16 cellular contexts compared by ENCODE assay signal in genomic region chr12:107352347-107353081, GRCh38.
DNase-seq lines count a peak whose midpoint lies in the region; ATAC-seq and TF ChIP-seq lines count a peak whose summit lies in the region.
"Had no signal": no experiment of that assay in that cellular context is flagged by ENCODE, and none has a peak within 500 bp of the region (broad histone marks: within the 10 kb centered on the region; RNA-seq: fewer than 3 reads in every experiment).

No MANE protein-coding gene starts in this region.

- peak overlapping the region; percentile 45 for H3K4me3 Mint-ChIP-seq in activated CD4-positive, alpha-beta T cell treated with anti-CD3 and anti-CD28 coated beads for 36 hours
- no peak overlapping the region for H3K4me3 Mint-ChIP-seq in activated naive CD4-positive, alpha-beta T cell treated with anti-CD3 and anti-CD28 coated beads, Interleukin-2, amount 10 ng/mL, durations not matched to agents 7 days and 5 days
- peak overlapping the region in 9 of 10 donors; percentile 0 to 68 (median 40) for H3K4me3 Mint-ChIP-seq in naive thymus-derived CD4-positive, alpha-beta T cell
- H3K4me3 Mint-ChIP-seq: nephron progenitor cell had no signal

- H3K27ac Mint-ChIP-seq in activated CD4-positive, alpha-beta T cell treated with anti-CD3 and anti-CD28 coated beads for 36 hours: peak overlapping the region; percentile 79
- peak overlapping the region; percentile 4 for H3K27ac Mint-ChIP-seq in activated naive CD4-positive, alpha-beta T cell treated with anti-CD3 and anti-CD28 coated beads, Interleukin-2, amount 10 ng/mL, durations not matched to agents 7 days and 5 days
- peak overlapping the region; percentile 14 to 78 (median 60) for H3K27ac Mint-ChIP-seq in naive thymus-derived CD4-positive, alpha-beta T cell
- H3K27ac Mint-ChIP-seq: nephron progenitor cell had no signal

- H3K27me3 Mint-ChIP-seq in activated CD4-positive, alpha-beta T cell treated with anti-CD3 and anti-CD28 coated beads for 36 hours: no peaks in the 10 kb centered on the region
- H3K27me3 Mint-ChIP-seq in activated naive CD4-positive, alpha-beta T cell treated with anti-CD3 and anti-CD28 coated beads, Interleukin-2, amount 10 ng/mL, durations not matched to agents 7 days and 5 days: no peaks in the 10 kb centered on the region
- no peaks in the 10 kb centered on the region for H3K27me3 Mint-ChIP-seq in naive thymus-derived CD4-positive, alpha-beta T cell

- H3K9me2 ChIP-seq in GM23248 (ENCODE audit: insufficient read depth): no peaks in the 10 kb centered on the region

- peak; percentile 56 for DNase-seq in activated CD4-positive, alpha-beta T cell treated with anti-CD3 and anti-CD28 coated beads for 36 hours
- DNase-seq in activated CD4-positive, alpha-beta T cell treated with anti-CD3 and anti-CD28 coated beads, Interleukin-2, amount 50 U/mL, for 1 hour: no peak
- DNase-seq in KBM-7 (peak; percentile 23), ovary (no peak), SKM-1 (lab: John Stamatoyannopoulos, UW; ENCODE audit: unreplicated experiment) (no peak), GM23248 (no peak)
- no peak for DNase-seq in activated naive CD4-positive, alpha-beta T cell treated with anti-CD3 and anti-CD28 coated beads, Interleukin-2, amount 10 ng/mL, durations not matched to agents 7 days and 5 days
- peak in 2 of 9 donors; percentile 10 to 54 for DNase-seq in naive thymus-derived CD4-positive, alpha-beta T cell
- DNase-seq: DND-41; effector CD4-positive, alpha-beta T cell; foreskin melanocyte; kidney; NCI-H524; nephron progenitor cell; WERI-Rb-1 had no signal

- no peak for TF ChIP-seq POLR2A in ovary (IDR thresholded peaks at IDR 0.05)

- H2AFZ ChIP-seq in GM23248: no peak overlapping the region

- H3K36me3 ChIP-seq in naive thymus-derived CD4-positive, alpha-beta T cell (ENCODE audit: control insufficient read depth in 2 of 3, insufficient read depth in 3 of 3, low read length in 3 of 3): no peaks in the 10 kb centered on the region
- H3K36me3 ChIP-seq in ovary (no peaks in the 10 kb centered on the region), GM23248 (ENCODE audit: low read depth) (no peaks in the 10 kb centered on the region)
- H3K36me3 ChIP-seq: vagina, WERI-Rb-1 had no signal

- no peak overlapping the region for H3K4me2 ChIP-seq in GM23248 (ENCODE audit: unreplicated experiment)

- no peaks in the 10 kb centered on the region for H4K20me1 ChIP-seq in GM23248 (ENCODE audit: insufficient read depth)

- intact Hi-C loops in activated CD4-positive, alpha-beta T cell treated with anti-CD3 and anti-CD28 coated beads for 36 hours (cut with DNase I, micrococcal nuclease): loop anchor here (1.0 to 2.0 kb wide), 2 partner anchors 16 to 32 kb away; no protein-coding TSS in a partner anchor
- intact Hi-C loops in naive thymus-derived CD4-positive, alpha-beta T cell (cut with micrococcal nuclease): loop anchor here in 1 of 2 donors (1.0 to 2.0 kb wide), 2 partner anchors 16 kb away; no protein-coding TSS in a partner anchor
- intact Hi-C loops in ovary (cut with DNase I): no loop called here

- no peak for TF ChIP-seq EP300 in ovary (IDR thresholded peaks at IDR 0.05)

- peaks cover 54% of the 10 kb centered on the region for H3K4me1 Mint-ChIP-seq in activated CD4-positive, alpha-beta T cell treated with anti-CD3 and anti-CD28 coated beads for 36 hours
- H3K4me1 Mint-ChIP-seq in activated naive CD4-positive, alpha-beta T cell treated with anti-CD3 and anti-CD28 coated beads, Interleukin-2, amount 10 ng/mL, durations not matched to agents 7 days and 5 days: peaks cover 62% of the 10 kb centered on the region
- peaks cover 31 to 73% (median 66%) of the 10 kb centered on the region in 7 donors for H3K4me1 Mint-ChIP-seq in naive thymus-derived CD4-positive, alpha-beta T cell
- H3K4me1 Mint-ChIP-seq: nephron progenitor cell had no signal

- H3K27ac ChIP-seq in naive thymus-derived CD4-positive, alpha-beta T cell (ENCODE audit: low read depth, low read length): no peak overlapping the region
- H3K27ac ChIP-seq in ovary: no peak overlapping the region
- H3K27ac ChIP-seq in GM23248: no peak overlapping the region
- H3K27ac ChIP-seq: vagina, WERI-Rb-1 had no signal

- POLR2A ChIA-PET in activated CD4-positive, alpha-beta T cell treated with anti-CD3 and anti-CD28 coated beads for 36 hours (lab: Charles Lee): no interaction called here
- POLR2A ChIA-PET in naive thymus-derived CD4-positive, alpha-beta T cell (lab: Charles Lee): interaction anchor here (1.3 kb wide), 1 partner anchor 10 kb away, joined by 3 read pairs; no protein-coding TSS in a partner anchor

- no peak overlapping the region for H3K4me3 ChIP-seq in naive thymus-derived CD4-positive, alpha-beta T cell (ENCODE audit: low read length)
- no peak overlapping the region for H3K4me3 ChIP-seq in ovary
- no peak overlapping the region for H3K4me3 ChIP-seq in GM23248
- H3K4me3 ChIP-seq: vagina had no signal

- ATAC-seq in activated CD4-positive, alpha-beta T cell treated with anti-CD3 and anti-CD28 coated beads for 36 hours: peak; percentile 83
- peak; percentile 51 for ATAC-seq in naive thymus-derived CD4-positive, alpha-beta T cell

- no peaks in the 10 kb centered on the region for H3K9me3 ChIP-seq in naive thymus-derived CD4-positive, alpha-beta T cell (ENCODE audit: control insufficient read depth in 2 of 3, low read length in 3 of 3)
- H3K9me3 ChIP-seq in ovary (no peaks in the 10 kb centered on the region), GM23248 (ENCODE audit: low read depth) (no peaks in the 10 kb centered on the region)
- H3K9me3 ChIP-seq: vagina had no signal

- H3K27me3 ChIP-seq in naive thymus-derived CD4-positive, alpha-beta T cell (ENCODE audit: control insufficient read depth in 2 of 2, insufficient read depth in 2 of 2, low read length in 2 of 2): no peaks in the 10 kb centered on the region
- no peaks in the 10 kb centered on the region for H3K27me3 ChIP-seq in ovary
- 0 out of 2 replicates have a peak, but pooled peaks cover 3% of the 10 kb centered on the region for H3K27me3 ChIP-seq in GM23248 (replicated peaks; ENCODE audit: insufficient read depth)
- H3K27me3 ChIP-seq: vagina had no signal

- peaks cover 4% of the 10 kb centered on the region for H3K36me3 Mint-ChIP-seq in activated CD4-positive, alpha-beta T cell treated with anti-CD3 and anti-CD28 coated beads for 36 hours (ENCODE audit: low read depth)
- H3K36me3 Mint-ChIP-seq in activated naive CD4-positive, alpha-beta T cell treated with anti-CD3 and anti-CD28 coated beads, Interleukin-2, amount 10 ng/mL, durations not matched to agents 7 days and 5 days: peaks cover 15% of the 10 kb centered on the region
- H3K36me3 Mint-ChIP-seq in naive thymus-derived CD4-positive, alpha-beta T cell: peaks cover 0 to 8% (median 3%) of the 10 kb centered on the region in 5 donors

- H3K4me1 ChIP-seq in naive thymus-derived CD4-positive, alpha-beta T cell (ENCODE audit: control insufficient read depth in 2 of 2, insufficient read depth in 2 of 2, low read length in 2 of 2): peaks cover 14 to 29% of the 10 kb centered on the region in 2 donors
- no peaks in the 10 kb centered on the region for H3K4me1 ChIP-seq in ovary (ENCODE audit: insufficient read depth)
- H3K4me1 ChIP-seq in GM23248 (ENCODE audit: insufficient read depth): peaks cover 7% of the 10 kb centered on the region

- peaks cover 14% of the 10 kb centered on the region; the same call in 1 of the 2 replicates for H3F3A ChIP-seq in GM23248 (ENCODE audit: insufficient read depth)

- no peak overlapping the region for H3K9ac ChIP-seq in GM23248

- H3K9me3 Mint-ChIP-seq in activated CD4-positive, alpha-beta T cell treated with anti-CD3 and anti-CD28 coated beads for 36 hours (ENCODE audit: low read depth): peaks cover 3% of the 10 kb centered on the region
- H3K9me3 Mint-ChIP-seq in activated naive CD4-positive, alpha-beta T cell treated with anti-CD3 and anti-CD28 coated beads, Interleukin-2, amount 10 ng/mL, durations not matched to agents 7 days and 5 days: peaks cover 1% of the 10 kb centered on the region
- peaks cover 0 to 3% (median under 1%) of the 10 kb centered on the region in 11 donors for H3K9me3 Mint-ChIP-seq in naive thymus-derived CD4-positive, alpha-beta T cell

- no peaks in the 10 kb centered on the region for H3K79me2 ChIP-seq in GM23248 (ENCODE audit: insufficient read depth)

- CTCF ChIA-PET in activated CD4-positive, alpha-beta T cell treated with anti-CD3 and anti-CD28 coated beads for 36 hours (lab: Charles Lee): no interaction called here
- CTCF ChIA-PET in activated naive CD4-positive, alpha-beta T cell treated with anti-CD3 and anti-CD28 coated beads, Interleukin-2, amount 10 ng/mL, durations not matched to agents 7 days and 5 days (lab: Charles Lee): interaction anchor here (0.8 kb wide), 1 partner anchor 50 kb away, joined by 3 read pairs; no protein-coding TSS in a partner anchor
- CTCF ChIA-PET in naive thymus-derived CD4-positive, alpha-beta T cell (lab: Charles Lee): no interaction called here

- TF ChIP-seq CTCF in ovary (IDR thresholded peaks at IDR 0.05): no peak

- 62 to 73% (median 65%) methylated on average over 2 of the region's 2 CpGs for WGBS in ovary, 3 donors
- WGBS in GM23248 (ENCODE audit: low coverage in 1 of 2, low lambda C conversion rate in 2 of 2, missing lambda C conversion rate in 2 of 2), 2 experiments: 93 to 97% methylated on average over 2 of the region's 2 CpGs

- in situ Hi-C loops in KBM-7 (cut with MboI; ENCODE audit: low pct_unique_long_range_greater_than_20kb, low sequenced_read_pairs): no loop called here
- in situ Hi-C loops in GM23248 (cut with MboI): no loop called here

Comparison
In these comparisons a context has a peak if more than half of its experiments do, and no peak if none do; other contexts are left out.
1. DNase-seq: peak in activated CD4-positive, alpha-beta T cell treated with anti-CD3 and anti-CD28 coated beads for 36 hours (single experiment) and KBM-7 (single experiment); none in activated CD4-positive, alpha-beta T cell treated with anti-CD3 and anti-CD28 coated beads, Interleukin-2, amount 50 U/mL, for 1 hour (single experiment), activated naive CD4-positive, alpha-beta T cell treated with anti-CD3 and anti-CD28 coated beads, Interleukin-2, amount 10 ng/mL, durations not matched to agents 7 days and 5 days (single experiment), ovary (0 of 5), SKM-1 (single experiment) and GM23248 (single experiment).
2. H3K27ac Mint-ChIP-seq: peak in every context shown above with its lines; median percentile 79 in activated CD4-positive, alpha-beta T cell treated with anti-CD3 and anti-CD28 coated beads for 36 hours; 60 in naive thymus-derived CD4-positive, alpha-beta T cell; 4 in activated naive CD4-positive, alpha-beta T cell treated with anti-CD3 and anti-CD28 coated beads, Interleukin-2, amount 10 ng/mL, durations not matched to agents 7 days and 5 days.
3. intact Hi-C loops: an anchor here in activated CD4-positive, alpha-beta T cell treated with anti-CD3 and anti-CD28 coated beads for 36 hours (1.0 to 2.0 kb wide); none called in ovary.